Comparison of ENCODE assay signal across 3 cellular contexts in the genomic region with DNA sequence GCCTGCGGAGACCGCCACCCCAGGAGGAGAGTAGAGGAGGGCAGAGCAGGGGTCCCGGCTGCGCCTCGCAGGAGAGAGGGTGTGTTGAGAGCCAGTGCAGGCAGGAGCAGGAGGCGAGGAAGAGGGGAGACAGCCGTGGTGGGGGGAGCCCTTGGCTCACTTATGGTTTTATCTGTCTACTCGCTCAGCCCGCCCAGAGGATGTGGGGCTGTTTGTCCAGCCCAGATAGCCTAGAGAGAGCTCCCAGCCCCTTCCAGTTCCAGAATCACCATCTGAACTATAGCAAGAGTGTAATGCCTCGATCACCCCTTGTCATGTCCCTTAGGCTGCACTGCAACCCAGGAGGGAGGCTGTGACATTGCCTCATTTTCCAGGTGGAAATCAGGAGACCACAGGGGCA.
A peak's percentile ranks its signal among the peaks of the same experiment; 100 is the strongest.
TF ChIP-seq lines count a peak whose summit lies in the region.

No MANE protein-coding gene starts in this region.

TF ChIP-seq in A549, 52 proteins besides CTCF, POLR2A, EP300 and RAD21:
- TF ChIP-seq CBX2 (IDR thresholded peaks at IDR 0.05; ENCODE audit: borderline replicate concordance, low read depth): no peak
TF ChIP-seq in A549: peak in this region for 0.

TF ChIP-seq in IMR-90, 13 proteins besides CTCF, POLR2A, EP300 and RAD21:
- TF ChIP-seq RCOR1 (IDR thresholded peaks at IDR 0.05; ENCODE audit: insufficient replicate concordance, low read length) (no peak), BHLHE40 (IDR thresholded peaks at IDR 0.05; ENCODE audit: low read depth, low read length) (no peak), USF2 (IDR thresholded peaks at IDR 0.05; ENCODE audit: low read depth, low read length) (no peak), MXI1 (IDR thresholded peaks at IDR 0.05; ENCODE audit: borderline replicate concordance, low read depth, low read length) (no peak), SMC3 (IDR thresholded peaks at IDR 0.05; ENCODE audit: low read depth, low read length) (no peak), CHD1 (IDR thresholded peaks at IDR 0.05; ENCODE audit: low read depth, low read length) (no peak)

TF ChIP-seq in K562, 482 proteins besides CTCF, POLR2A, EP300 and RAD21:
- TF ChIP-seq CBFA2T3 (IDR thresholded peaks at IDR 0.05) (0 out of 2 replicates have a peak, but pooled peaks have one; percentile 26), ZNF436 (CRISPR knock-in tag; IDR thresholded peaks at IDR 0.05) (no peak), TCF3 (CRISPR knock-in tag; IDR thresholded peaks at IDR 0.05) (peak; percentile 26; the same call in 1 of the 2 replicates)
